ENCODE assay signal across 23 cellular contexts in genomic region chr1:156258859-156259258, GRCh38. TPM values are rescaled to one million over a fixed set of nuclear protein-coding genes. Genes with fewer than 3 reads are reported as not detected.
"Had no signal": no experiment of that assay in that cellular context is flagged by ENCODE, and none has a peak within 500 bp of the region (broad histone marks: within the 10 kb centered on the region; RNA-seq: fewer than 3 reads in every experiment).

No MANE protein-coding gene starts in this region.

- H3K9me3 Mint-ChIP-seq: central memory CD8-positive, alpha-beta T cell; memory B cell; natural killer cell; stimulated activated naive B cell treated with anti-CD40 and anti-IgM and Interleukin-4, amounts not matched to agents 10 μg/mL and 1 μg/mL and 100 μg/mL, for 72 hours; stimulated activated naive CD8-positive, alpha-beta T cell treated with anti-CD3 and anti-CD28 coated beads, Interleukin-15, Interleukin-2, amounts not matched to agents 100 ng/mL and 50 ng/mL, for 24 hours; type B pancreatic cell had no signal

- H3K4me1 Mint-ChIP-seq: central memory CD8-positive, alpha-beta T cell; memory B cell; stimulated activated naive B cell treated with anti-CD40 and anti-IgM and Interleukin-4, amounts not matched to agents 10 μg/mL and 1 μg/mL and 100 μg/mL, for 72 hours had no signal

- H3K36me3 ChIP-seq: ovary had no signal

- DNase-seq: cortex of kidney; effector CD4-positive, alpha-beta T cell; foreskin fibroblast; heart right ventricle; hippocampal formation; islet precursor cell; left ventricle myocardium superior; lower lobe of right lung; natural killer cell; occipital lobe; ovary; psoas muscle; right cardiac atrium; sigmoid colon; stimulated activated CD4-positive, alpha-beta T cell treated with anti-CD3 and anti-CD28 coated beads, Interleukin-2, amount 100 ng/mL, for 24 hours; stimulated activated naive B cell treated with anti-CD40 and anti-IgM and Interleukin-4, amounts not matched to agents 10 μg/mL and 1 μg/mL and 100 μg/mL, for 72 hours; testis; tibial artery had no signal

- H3K4me3 Mint-ChIP-seq: central memory CD8-positive, alpha-beta T cell; memory B cell; natural killer cell; stimulated activated naive B cell treated with anti-CD40 and anti-IgM and Interleukin-4, amounts not matched to agents 10 μg/mL and 1 μg/mL and 100 μg/mL, for 72 hours; stimulated activated naive CD8-positive, alpha-beta T cell treated with anti-CD3 and anti-CD28 coated beads, Interleukin-15, Interleukin-2, amounts not matched to agents 100 ng/mL and 50 ng/mL, for 24 hours; type B pancreatic cell had no signal

- H3K27ac ChIP-seq: gastroesophageal sphincter, heart right ventricle, lower lobe of right lung, ovary, psoas muscle, sigmoid colon, testis, tibial artery had no signal

- H3K4me3 ChIP-seq: gastroesophageal sphincter, heart right ventricle, lower lobe of right lung, ovary, psoas muscle, sigmoid colon, testis, tibial artery had no signal

- H3K4me1 ChIP-seq: gastroesophageal sphincter, heart right ventricle, lower lobe of right lung, psoas muscle, testis, tibial artery had no signal

- H3K27me3 ChIP-seq: gastroesophageal sphincter, heart right ventricle, ovary, sigmoid colon, testis, tibial artery had no signal

- H3K27me3 Mint-ChIP-seq: central memory CD8-positive, alpha-beta T cell; memory B cell; stimulated activated naive B cell treated with anti-CD40 and anti-IgM and Interleukin-4, amounts not matched to agents 10 μg/mL and 1 μg/mL and 100 μg/mL, for 72 hours; stimulated activated naive CD8-positive, alpha-beta T cell treated with anti-CD3 and anti-CD28 coated beads, Interleukin-15, Interleukin-2, amounts not matched to agents 100 ng/mL and 50 ng/mL, for 24 hours; type B pancreatic cell had no signal

- H3K27ac Mint-ChIP-seq: memory B cell; stimulated activated naive CD8-positive, alpha-beta T cell treated with anti-CD3 and anti-CD28 coated beads, Interleukin-15, Interleukin-2, amounts not matched to agents 100 ng/mL and 50 ng/mL, for 24 hours; type B pancreatic cell had no signal

- ATAC-seq: gastroesophageal sphincter; heart right ventricle; left ventricle myocardium superior; lower lobe of right lung; natural killer cell; psoas muscle; right cardiac atrium; stimulated activated naive B cell treated with anti-CD40 and anti-IgM and Interleukin-4, amounts not matched to agents 10 μg/mL and 1 μg/mL and 100 μg/mL, for 72 hours had no signal

- H3K9me3 ChIP-seq: gastroesophageal sphincter, heart right ventricle, lower lobe of right lung, ovary, psoas muscle, sigmoid colon, testis, tibial artery had no signal

RNA-seq across cellular contexts. Expression of gene BGLAP, which starts 16.9 kb away (rescaled TPM):
- total RNA-seq: occipital lobe had no signal
